ENCODE assay signal across 8 cellular contexts in the genomic region with DNA sequence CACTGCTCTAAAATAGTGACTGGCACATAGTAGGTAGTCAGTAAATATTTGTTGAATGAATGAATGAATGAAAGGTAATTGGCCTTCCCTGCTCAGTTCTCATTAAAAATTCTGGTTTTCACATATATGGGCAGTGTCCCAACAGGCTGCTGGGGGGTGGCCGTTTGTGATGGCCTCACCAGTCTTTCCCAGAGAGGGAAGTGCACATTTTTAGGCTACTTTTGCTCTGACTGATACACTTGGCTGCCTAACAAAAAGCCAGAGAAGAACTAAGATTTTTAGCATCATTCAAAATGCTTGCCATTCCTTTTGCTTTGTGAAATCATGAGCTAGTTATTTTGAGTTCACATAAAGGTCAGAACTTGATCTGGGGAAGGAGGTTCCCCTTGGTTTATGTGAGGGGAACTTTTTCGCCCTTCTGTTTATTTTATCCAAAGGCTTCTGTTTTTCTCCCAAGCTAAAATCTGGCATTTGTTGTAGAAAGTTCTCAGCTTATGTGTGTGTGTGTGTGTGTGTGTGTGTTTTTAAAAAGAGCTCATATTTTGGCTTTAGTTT.
DNase-seq lines count a peak whose midpoint lies in the region; ATAC-seq and TF ChIP-seq lines count a peak whose summit lies in the region.

No MANE protein-coding gene starts in this region.

- WGBS in spleen, 5 donors, result 37 to 46% (median 44%) methylated on average over 2 of the region's 2 CpGs

- H3K4me3 ChIP-seq in GM23338 (no peak overlapping the region), spleen (no peak overlapping the region)

- no peaks in the 10 kb centered on the region for H4K20me1 ChIP-seq in GM23338 (replicated peaks; ENCODE audit: insufficient read depth)

- no peak overlapping the region for H3K4me2 ChIP-seq in GM23338

- no peaks in the 10 kb centered on the region for H3K9me2 ChIP-seq in GM23338 (ENCODE audit: insufficient read depth)

- no peaks in the 10 kb centered on the region for H3K9me3 ChIP-seq in spleen

- H3K4me3 Mint-ChIP-seq in GM23338, result no peak overlapping the region
- H3K4me3 Mint-ChIP-seq in activated T-helper 2 cell treated with anti-CD3 and anti-CD28 coated beads, Interferon-gamma antibody, Interleukin-2, Interleukin-4, amounts not matched to agents 10 μg/mL and 5 μg/mL and 100 μg/mL, durations not matched to agents 14 hours and 24 hours and 36 hours (ENCODE audit: low read depth), result no peak overlapping the region
- no peak overlapping the region for H3K4me3 Mint-ChIP-seq in immature natural killer cell

- no peaks in the 10 kb centered on the region for H3F3A ChIP-seq in GM23338 (replicated peaks; ENCODE audit: low read depth)

- TF ChIP-seq POLR2A in spleen (IDR thresholded peaks at IDR 0.05), result no peak

- H3K27me3 ChIP-seq in GM23338 (ENCODE audit: insufficient read depth) (no peaks in the 10 kb centered on the region), spleen (replicated peaks in 1 of 7) (no peaks in the 10 kb centered on the region)

- no peak overlapping the region for H2AFZ ChIP-seq in GM23338

- H3K27me3 Mint-ChIP-seq in GM23338 (ENCODE audit: insufficient read depth, low read depth, poor library complexity) (peaks cover 6% of the 10 kb centered on the region), immature natural killer cell (ENCODE audit: low read depth in 3 of 3) (peaks cover 0 to 2% (median 0%) of the 10 kb centered on the region in 3 donors)
- H3K27me3 Mint-ChIP-seq in activated T-helper 2 cell treated with anti-CD3 and anti-CD28 coated beads, Interferon-gamma antibody, Interleukin-2, Interleukin-4, amounts not matched to agents 10 μg/mL and 5 μg/mL and 100 μg/mL, durations not matched to agents 14 hours and 24 hours and 36 hours (ENCODE audit: low read depth), result no peaks in the 10 kb centered on the region

- H3K36me3 ChIP-seq in GM23338 (ENCODE audit: insufficient read depth) (no peaks in the 10 kb centered on the region), spleen (peaks cover 0 to 3% (median 0%) of the 10 kb centered on the region in 6 donors)

- no peak overlapping the region for H3K27ac ChIP-seq in GM23338 (ENCODE audit: low read depth)
- H3K27ac ChIP-seq in spleen, result peak overlapping the region in 7 of 8 donors; percentile 56 to 86 (median 67)

- H3K4me1 ChIP-seq in GM23338 (ENCODE audit: insufficient read depth) (no peaks in the 10 kb centered on the region), spleen (peaks cover 22 to 99% (median 62%) of the 10 kb centered on the region in 6 donors)

- H3K27ac Mint-ChIP-seq in GM23338 (peak overlapping the region; percentile 54; the same call in 1 of the 2 replicates), immature natural killer cell (peak overlapping the region in 5 of 6 donors; percentile 4 to 83 (median 42))
- peak overlapping the region; percentile 64 for H3K27ac Mint-ChIP-seq in activated T-helper 2 cell treated with anti-CD3 and anti-CD28 coated beads, Interferon-gamma antibody, Interleukin-2, Interleukin-4, amounts not matched to agents 10 μg/mL and 5 μg/mL and 100 μg/mL, durations not matched to agents 14 hours and 24 hours and 36 hours

- no peaks in the 10 kb centered on the region for H3K9me3 Mint-ChIP-seq in GM23338
- no peaks in the 10 kb centered on the region for H3K9me3 Mint-ChIP-seq in activated T-helper 2 cell treated with anti-CD3 and anti-CD28 coated beads, Interferon-gamma antibody, Interleukin-2, Interleukin-4, amounts not matched to agents 10 μg/mL and 5 μg/mL and 100 μg/mL, durations not matched to agents 14 hours and 24 hours and 36 hours
- no peaks in the 10 kb centered on the region for H3K9me3 Mint-ChIP-seq in immature natural killer cell

- no peaks in the 10 kb centered on the region for H3K36me3 Mint-ChIP-seq in GM23338 (ENCODE audit: low read depth)
- peaks cover 54% of the 10 kb centered on the region for H3K36me3 Mint-ChIP-seq in activated T-helper 2 cell treated with anti-CD3 and anti-CD28 coated beads, Interferon-gamma antibody, Interleukin-2, Interleukin-4, amounts not matched to agents 10 μg/mL and 5 μg/mL and 100 μg/mL, durations not matched to agents 14 hours and 24 hours and 36 hours (ENCODE audit: low read depth)
- H3K36me3 Mint-ChIP-seq in immature natural killer cell, result peaks cover 0 to 5% (median 4%) of the 10 kb centered on the region in 3 donors

- ATAC-seq in GM23338 (no peak), GM19467 (IDR thresholded peaks at IDR 0.05; ENCODE audit: unreplicated experiment) (no peak), GM21367 (IDR thresholded peaks at IDR 0.05; ENCODE audit: unreplicated experiment) (no peak), GM18517 (IDR thresholded peaks at IDR 0.05; ENCODE audit: unreplicated experiment) (no peak)

- DNase-seq in GM23338 (ENCODE audit: low spot score) (no peak), immature natural killer cell (no peak), spleen (no peak), C1 segment of cervical spinal cord (lab: John Stamatoyannopoulos, UW) (no peak)
- no peak for DNase-seq in activated T-helper 2 cell treated with anti-CD3 and anti-CD28 coated beads, Interferon-gamma antibody, Interleukin-2, Interleukin-4, amounts not matched to agents 10 μg/mL and 5 μg/mL and 100 μg/mL, durations not matched to agents 14 hours and 24 hours and 36 hours (ENCODE audit: low spot score)

- H3K79me2 ChIP-seq in GM23338 (replicated peaks; ENCODE audit: insufficient read depth), result 0 out of 2 replicates have a peak, but pooled peaks cover 2% of the 10 kb centered on the region

- TF ChIP-seq CTCF in GM23338 (conservative IDR thresholded peaks at IDR 0.05; ENCODE audit: low read depth in 2 of 2) (no peak), spleen (IDR thresholded peaks at IDR 0.05 in 8 of 11, conservative IDR thresholded peaks at IDR 0.05 in 3 of 11) (no peak)

- peaks cover 11% of the 10 kb centered on the region for H3K4me1 Mint-ChIP-seq in GM23338
- peaks cover 59% of the 10 kb centered on the region for H3K4me1 Mint-ChIP-seq in activated T-helper 2 cell treated with anti-CD3 and anti-CD28 coated beads, Interferon-gamma antibody, Interleukin-2, Interleukin-4, amounts not matched to agents 10 μg/mL and 5 μg/mL and 100 μg/mL, durations not matched to agents 14 hours and 24 hours and 36 hours (ENCODE audit: low read depth)
- H3K4me1 Mint-ChIP-seq in immature natural killer cell, result peaks cover 59 to 75% of the 10 kb centered on the region in 2 donors

- intact Hi-C loops in activated T-helper 2 cell treated with anti-CD3 and anti-CD28 coated beads, Interferon-gamma antibody, Interleukin-2, Interleukin-4, amounts not matched to agents 10 μg/mL and 5 μg/mL and 100 μg/mL, durations not matched to agents 14 hours and 24 hours and 36 hours (cut with micrococcal nuclease), result no loop called here
- intact Hi-C loops in spleen (cut with DNase I; ENCODE audit: low total_unique reads), result no loop called here

TF ChIP-seq in GM23338, 12 proteins besides CTCF, POLR2A, EP300 and RAD21 (continues in another document):
- TF ChIP-seq STAT1 (IDR thresholded peaks at IDR 0.05; ENCODE audit: unreplicated experiment) (no peak), EZH2 (IDR thresholded peaks at IDR 0.05; ENCODE audit: low read depth, unreplicated experiment) (no peak)
